Comparison of ENCODE assay signal across 1 cellular context in the genomic region with DNA sequence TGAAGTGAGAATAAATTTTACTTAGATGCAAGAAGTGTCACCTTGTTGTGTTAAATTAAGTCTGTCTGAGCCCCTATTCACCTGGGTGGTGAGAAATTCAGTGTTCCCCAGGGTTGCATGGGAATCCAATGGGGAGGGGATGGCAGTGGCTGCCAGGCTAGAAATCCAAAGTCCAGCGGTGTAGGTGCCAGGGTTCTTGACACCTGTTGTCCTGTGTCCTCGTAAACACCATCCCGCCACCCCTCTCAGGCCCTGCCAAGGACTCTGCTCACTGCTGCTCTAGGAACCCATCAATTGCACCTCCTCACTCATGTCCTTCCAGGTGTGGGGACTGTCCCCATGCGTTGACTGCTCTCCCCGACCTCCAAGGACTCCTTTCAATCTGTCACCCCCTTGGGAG.
TF ChIP-seq lines count a peak whose summit lies in the region.

No MANE protein-coding gene starts in this region.

TF ChIP-seq in HEK293, 187 proteins besides CTCF, POLR2A, EP300 and RAD21 (continued from another document):
- TF ChIP-seq, protein P1, sequence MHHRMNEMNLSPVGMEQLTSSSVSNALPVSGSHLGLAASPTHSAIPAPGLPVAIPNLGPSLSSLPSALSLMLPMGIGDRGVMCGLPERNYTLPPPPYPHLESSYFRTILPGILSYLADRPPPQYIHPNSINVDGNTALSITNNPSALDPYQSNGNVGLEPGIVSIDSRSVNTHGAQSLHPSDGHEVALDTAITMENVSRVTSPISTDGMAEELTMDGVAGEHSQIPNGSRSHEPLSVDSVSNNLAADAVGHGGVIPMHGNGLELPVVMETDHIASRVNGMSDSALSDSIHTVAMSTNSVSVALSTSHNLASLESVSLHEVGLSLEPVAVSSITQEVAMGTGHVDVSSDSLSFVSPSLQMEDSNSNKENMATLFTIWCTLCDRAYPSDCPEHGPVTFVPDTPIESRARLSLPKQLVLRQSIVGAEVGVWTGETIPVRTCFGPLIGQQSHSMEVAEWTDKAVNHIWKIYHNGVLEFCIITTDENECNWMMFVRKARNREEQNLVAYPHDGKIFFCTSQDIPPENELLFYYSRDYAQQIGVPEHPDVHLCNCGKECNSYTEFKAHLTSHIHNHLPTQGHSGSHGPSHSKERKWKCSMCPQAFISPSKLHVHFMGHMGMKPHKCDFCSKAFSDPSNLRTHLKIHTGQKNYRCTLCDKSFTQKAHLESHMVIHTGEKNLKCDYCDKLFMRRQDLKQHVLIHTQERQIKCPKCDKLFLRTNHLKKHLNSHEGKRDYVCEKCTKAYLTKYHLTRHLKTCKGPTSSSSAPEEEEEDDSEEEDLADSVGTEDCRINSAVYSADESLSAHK (tag by site-specific recombination; IDR thresholded peaks at IDR 0.05): no peak
